ENCODE assay signal across 15 cellular contexts in the genomic region with DNA sequence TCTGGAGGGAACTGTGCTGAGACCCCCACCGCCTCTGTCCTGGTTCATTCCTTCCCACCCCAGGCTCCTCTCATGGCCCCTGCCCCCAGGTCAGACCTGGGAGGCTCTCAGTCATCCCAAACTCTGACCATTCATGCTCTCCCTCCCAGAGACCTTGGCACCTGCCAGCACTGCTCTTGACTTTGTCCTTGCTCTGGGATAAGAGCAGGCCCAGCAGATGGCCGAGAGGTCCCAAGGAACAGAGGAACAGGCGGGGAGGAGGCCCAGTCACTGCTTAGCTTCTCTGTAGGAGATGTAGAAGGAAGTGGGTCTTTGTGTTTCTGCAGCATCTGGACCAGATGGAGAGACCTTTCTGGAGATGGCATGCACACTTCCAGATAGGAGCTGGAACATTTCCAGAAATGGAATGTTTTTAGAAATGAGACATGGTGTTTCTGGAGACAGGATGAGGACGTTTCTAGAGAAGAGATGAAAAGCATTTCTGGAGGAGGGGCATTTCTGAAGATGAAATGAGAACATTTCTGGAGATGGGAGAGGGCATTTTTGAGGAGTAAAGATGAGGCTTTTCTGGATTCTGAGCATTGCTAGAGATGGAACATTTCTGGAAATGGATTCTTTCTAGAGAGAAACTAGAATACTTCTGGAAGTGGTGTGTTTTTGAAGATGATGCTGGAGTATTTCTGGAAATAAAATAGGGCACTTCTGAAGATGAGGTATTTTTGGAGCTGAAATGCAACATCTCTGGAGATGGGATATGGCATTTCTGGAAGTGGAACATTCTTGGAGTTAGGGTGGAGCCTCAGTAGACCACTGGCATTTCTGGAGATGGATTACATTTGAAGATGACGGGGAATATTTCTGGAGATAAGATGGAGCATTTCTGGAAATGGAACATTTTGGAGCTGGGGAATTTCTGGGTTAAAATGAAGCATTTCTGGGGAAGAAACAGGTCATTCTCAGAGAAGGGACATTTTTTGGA. TPM values are rescaled to one million over a fixed set of nuclear protein-coding genes. Genes with fewer than 3 reads are reported as not detected.
DNase-seq lines count a peak whose midpoint lies in the region; ATAC-seq, FAIRE-seq and TF ChIP-seq lines count a peak whose summit lies in the region.
"Had no signal": no experiment of that assay in that cellular context is flagged by ENCODE, and none has a peak within 500 bp of the region (broad histone marks: within the 10 kb centered on the region; RNA-seq: fewer than 3 reads in every experiment).

No MANE protein-coding gene starts in this region.

- no peak overlapping the region for H3K4me2 ChIP-seq in endothelial cell of umbilical vein (ENCODE audit: insufficient read depth, low read length)

- ATAC-seq in activated T-cell treated with anti-CD3 and anti-CD28 coated beads, Interleukin-2, amount 50 U/mL, for 72 hours (replicated peaks in 1 of 2), result no peak
- no peak for ATAC-seq in stimulated activated effector memory CD8-positive, alpha-beta T cell treated with anti-CD3 and anti-CD28 coated beads, Interleukin-12 subunit alpha, Interleukin-12 subunit beta, amount 100 ng/mL, for 72 hours

- no peak overlapping the region for H2AFZ ChIP-seq in endothelial cell of umbilical vein (ENCODE audit: low read depth, low read length)

- intact Hi-C loops in endothelial cell of umbilical vein (cut with micrococcal nuclease), result no loop called here

- BruUV-seq in endothelial cell of umbilical vein (replicated peaks; lab: Mats Ljungman, UMichigan), result no TSS peak

- H3K4me3 ChIP-seq in endothelial cell of umbilical vein (replicated peaks in 1 of 3; ENCODE audit: insufficient read depth in 1 of 3, low read depth in 1 of 3, low read length in 3 of 3), result no peak overlapping the region

- peak; percentile 52 for FAIRE-seq in endothelial cell of umbilical vein (lab: Jason Lieb, UNC)
- FAIRE-seq: bronchial epithelial cell, small intestine had no signal

- H3K27ac ChIP-seq in endothelial cell of umbilical vein (ENCODE audit: insufficient read depth, low read depth, low read length), result no peak overlapping the region

- CTCF ChIA-PET in endothelial cell of umbilical vein (lab: Charles Lee), result interaction anchor here (1.0 to 1.2 kb wide), 2 partner anchors 12 to 32 kb away, joined by 3 read pairs; no protein-coding TSS in a partner anchor

- no peak for TF ChIP-seq POLR2A in endothelial cell of umbilical vein (IDR thresholded peaks at IDR 0.05; ENCODE audit: low read depth, low read length)

- no peaks in the 10 kb centered on the region for H3K9me3 Mint-ChIP-seq in activated T-cell treated with anti-CD3 and anti-CD28 coated beads, Interleukin-2, amount 50 U/mL, for 72 hours
- H3K9me3 Mint-ChIP-seq in stimulated activated effector memory CD8-positive, alpha-beta T cell treated with anti-CD3 and anti-CD28 coated beads, Interleukin-12 subunit alpha, Interleukin-12 subunit beta, amount 100 ng/mL, for 72 hours, result no peaks in the 10 kb centered on the region
- H3K9me3 Mint-ChIP-seq: activated T-helper 2 cell treated with anti-CD3 and anti-CD28 coated beads, Interferon-gamma antibody, Interleukin-2, Interleukin-4, amounts not matched to agents 10 μg/mL and 5 μg/mL and 100 μg/mL, durations not matched to agents 14 hours and 24 hours and 36 hours had no signal

- POLR2A ChIA-PET in endothelial cell of umbilical vein (lab: Charles Lee), result no interaction called here

- no peaks in the 10 kb centered on the region for H3K36me3 Mint-ChIP-seq in activated T-cell treated with anti-CD3 and anti-CD28 coated beads, Interleukin-2, amount 50 U/mL, for 72 hours (ENCODE audit: insufficient read depth in 2 of 2)
- no peaks in the 10 kb centered on the region for H3K36me3 Mint-ChIP-seq in stimulated activated effector memory CD8-positive, alpha-beta T cell treated with anti-CD3 and anti-CD28 coated beads, Interleukin-12 subunit alpha, Interleukin-12 subunit beta, amount 100 ng/mL, for 72 hours

- H3K9me3 ChIP-seq in endothelial cell of umbilical vein (replicated peaks; ENCODE audit: control insufficient read depth, insufficient read depth, low read length), result no peaks in the 10 kb centered on the region

- H4K20me1 ChIP-seq in endothelial cell of umbilical vein (replicated peaks; ENCODE audit: control insufficient read depth, extremely low read depth, insufficient read depth, low read length), result no peaks in the 10 kb centered on the region

- H3K9me1 ChIP-seq in endothelial cell of umbilical vein (replicated peaks; ENCODE audit: control insufficient read depth, extremely low read depth, insufficient read depth, low read length), result no peaks in the 10 kb centered on the region

- no peaks in the 10 kb centered on the region for H3K27me3 Mint-ChIP-seq in activated T-cell treated with anti-CD3 and anti-CD28 coated beads, Interleukin-2, amount 50 U/mL, for 72 hours (ENCODE audit: low read depth)

- peaks cover 48% of the 10 kb centered on the region for H3K79me2 ChIP-seq in endothelial cell of umbilical vein (ENCODE audit: control insufficient read depth, insufficient read depth, low read length)

- H3K4me3 Mint-ChIP-seq in activated T-cell treated with anti-CD3 and anti-CD28 coated beads, Interleukin-2, amount 50 U/mL, for 72 hours, result no peak overlapping the region
- H3K4me3 Mint-ChIP-seq in stimulated activated effector memory CD8-positive, alpha-beta T cell treated with anti-CD3 and anti-CD28 coated beads, Interleukin-12 subunit alpha, Interleukin-12 subunit beta, amount 100 ng/mL, for 72 hours, result no peak overlapping the region

- H3K27me3 ChIP-seq in endothelial cell of umbilical vein (ENCODE audit: control insufficient read depth in 2 of 2, insufficient read depth in 2 of 2, low read length in 2 of 2), result no peaks in the 10 kb centered on the region

- no peaks in the 10 kb centered on the region for H3K36me3 ChIP-seq in endothelial cell of umbilical vein (ENCODE audit: control insufficient read depth in 2 of 2, extremely low read depth in 1 of 2, insufficient read depth in 2 of 2, low read length in 2 of 2)

- no peak for TF ChIP-seq CTCF in endothelial cell of umbilical vein (IDR thresholded peaks at IDR 0.05; ENCODE audit: extremely low read depth in 1 of 2, insufficient read depth in 1 of 2, low read depth in 1 of 2, low read length in 2 of 2)

- H3K4me1 ChIP-seq in endothelial cell of umbilical vein (ENCODE audit: control insufficient read depth, extremely low read depth, insufficient read depth, low read length), result peaks cover 20% of the 10 kb centered on the region

- no peak overlapping the region for H3K9ac ChIP-seq in endothelial cell of umbilical vein (replicated peaks; ENCODE audit: extremely low read depth, insufficient read depth, low read length)

- no peak for DNase-seq in activated T-cell treated with anti-CD3 and anti-CD28 coated beads, Interleukin-2, amount 50 U/mL, for 72 hours
- no peak for DNase-seq in activated T-cell treated with anti-CD3 and anti-CD28 coated beads for 4 hours
- DNase-seq in NCI-H524 treated with DMSO at 0.1 percent for 48 hours (lab: John Stamatoyannopoulos, UW), result peak; percentile 39
- DNase-seq in endothelial cell of umbilical vein (ENCODE audit: low read depth, low spot score), result no peak
- no peak for DNase-seq in stimulated activated effector memory CD8-positive, alpha-beta T cell treated with anti-CD3 and anti-CD28 coated beads, Interleukin-12 subunit alpha, Interleukin-12 subunit beta, amount 100 ng/mL, for 72 hours (ENCODE audit: low spot score in 2 of 2)
- no peak for DNase-seq in activated gamma-delta T cell (lab: John Stamatoyannopoulos, UW)
- DNase-seq in NOMO-1 treated with dmso at 0.1 percent for 144 hours (lab: John Stamatoyannopoulos, UW; ENCODE audit: unreplicated experiment), result no peak
- DNase-seq in T-helper 1 cell, result no peak
- DNase-seq: activated CD4-positive, alpha-beta T cell treated with anti-CD3 and anti-CD28 coated beads for 48 hours; DMS79; NCI-H1092 treated with DMSO at 0.1 percent for 48 hours; small intestine; T-helper 9 cell had no signal

- dilution Hi-C loops in endothelial cell of umbilical vein (cut with MboI; ENCODE audit: extremely low pct_ligation_motif_present, low sequenced_read_pairs), result no loop called here

- H3K4me1 Mint-ChIP-seq in activated T-cell treated with anti-CD3 and anti-CD28 coated beads, Interleukin-2, amount 50 U/mL, for 72 hours (ENCODE audit: low read depth), result peaks cover 56% of the 10 kb centered on the region
- peaks cover 49% of the 10 kb centered on the region for H3K4me1 Mint-ChIP-seq in stimulated activated effector memory CD8-positive, alpha-beta T cell treated with anti-CD3 and anti-CD28 coated beads, Interleukin-12 subunit alpha, Interleukin-12 subunit beta, amount 100 ng/mL, for 72 hours

- peak overlapping the region; percentile 13 for H3K27ac Mint-ChIP-seq in activated T-cell treated with anti-CD3 and anti-CD28 coated beads, Interleukin-2, amount 50 U/mL, for 72 hours
- H3K27ac Mint-ChIP-seq in stimulated activated effector memory CD8-positive, alpha-beta T cell treated with anti-CD3 and anti-CD28 coated beads, Interleukin-12 subunit alpha, Interleukin-12 subunit beta, amount 100 ng/mL, for 72 hours, result peak overlapping the region; percentile 17
- H3K27ac Mint-ChIP-seq: activated T-helper 2 cell treated with anti-CD3 and anti-CD28 coated beads, Interferon-gamma antibody, Interleukin-2, Interleukin-4, amounts not matched to agents 10 μg/mL and 5 μg/mL and 100 μg/mL, durations not matched to agents 14 hours and 24 hours and 36 hours had no signal

TF ChIP-seq in endothelial cell of umbilical vein, 7 proteins besides CTCF, POLR2A, EP300 and RAD21 (continues in another document):
- TF ChIP-seq FOS (IDR thresholded peaks at IDR 0.05; ENCODE audit: borderline replicate concordance, insufficient read depth, low read length) (no peak), EZH2 (IDR thresholded peaks at IDR 0.05; ENCODE audit: borderline replicate concordance, low read depth, low read length, severe bottlenecking) (no peak), JUN (IDR thresholded peaks at IDR 0.05; ENCODE audit: borderline replicate concordance, insufficient read depth, insufficient read length, low read depth) (no peak), MYC (IDR thresholded peaks at IDR 0.05; ENCODE audit: low read depth, low read length) (no peak)
- TF ChIP-seq, protein P1, sequence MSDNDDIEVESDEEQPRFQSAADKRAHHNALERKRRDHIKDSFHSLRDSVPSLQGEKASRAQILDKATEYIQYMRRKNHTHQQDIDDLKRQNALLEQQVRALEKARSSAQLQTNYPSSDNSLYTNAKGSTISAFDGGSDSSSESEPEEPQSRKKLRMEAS (IDR thresholded peaks at IDR 0.05; ENCODE audit: insufficient read depth, insufficient read length), result no peak

RNA-seq across cellular contexts. Expression of gene RAI1, which starts 55.2 kb away (rescaled TPM):
- 10 to 100 TPM; 19.5 to 21.3 TPM for total RNA-seq in activated T-cell treated with anti-CD3 and anti-CD28 coated beads, Interleukin-2, amount 50 U/mL, for 72 hours
- 43.3 and 47.3 TPM in 2 replicates for total RNA-seq in endothelial cell of umbilical vein
- polyA plus RNA-seq in endothelial cell of umbilical vein, result 7.4 and 7.8 TPM in 2 replicates
- polyA plus RNA-seq in endothelial cell of umbilical vein (2011; cell fraction: cytosol; rRNA removed), result 5.2 and 6.3 TPM in 2 replicates
- 17.5 and 19.2 TPM in 2 replicates for polyA plus RNA-seq in endothelial cell of umbilical vein (2011; cell fraction: nucleus; rRNA removed)
- 14.2 and 19.1 TPM in 2 replicates for polyA plus RNA-seq in endothelial cell of umbilical vein (2012)
- polyA minus RNA-seq in endothelial cell of umbilical vein, result 8.2 and 14.0 TPM in 2 replicates
- 9.0 TPM for polyA minus RNA-seq in endothelial cell of umbilical vein (2011; cell fraction: cytosol; rRNA and poly(A)+ RNA removed)
- polyA minus RNA-seq in endothelial cell of umbilical vein (2011; cell fraction: nucleus; rRNA and poly(A)+ RNA removed), result 17.7 and 21.7 TPM in 2 replicates
